ENCODE assay signal across 23 cellular contexts in the genomic region with DNA sequence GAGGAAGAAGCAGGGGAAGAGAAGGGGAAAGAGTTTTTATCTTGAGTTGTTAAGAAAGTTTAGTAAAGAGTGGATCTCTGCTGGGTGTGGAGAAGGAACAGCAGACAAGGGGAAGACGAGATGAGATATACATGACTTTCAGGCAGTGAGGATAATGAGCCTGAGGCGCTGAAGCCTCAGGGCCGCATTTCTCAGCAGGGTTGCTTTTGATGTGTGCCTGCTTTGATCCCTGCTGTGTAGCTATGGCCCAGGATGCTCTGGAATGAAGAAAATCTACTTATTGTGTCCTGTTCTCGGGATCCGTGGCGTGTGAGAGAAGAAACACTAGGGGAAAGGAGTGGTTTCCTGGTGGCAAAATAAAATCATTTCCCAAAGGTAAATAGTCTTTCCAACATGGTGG. TPM values are rescaled to one million over a fixed set of nuclear protein-coding genes. Genes with fewer than 3 reads are reported as not detected.
DNase-seq lines count a peak whose midpoint lies in the region; ATAC-seq and TF ChIP-seq lines count a peak whose summit lies in the region.
"Had no signal": no experiment of that assay in that cellular context is flagged by ENCODE, and none has a peak within 500 bp of the region (broad histone marks: within the 10 kb centered on the region; RNA-seq: fewer than 3 reads in every experiment).

No MANE protein-coding gene starts in this region.

- peak; percentile 11 to 46 for DNase-seq in Caco-2
- no peak for DNase-seq in PC-9
- peak; percentile 30 for DNase-seq in iPS-NIHi11 (ENCODE audit: low spot score)
- no peak for DNase-seq in neural crest cell (ENCODE audit: low read depth, low spot score)
- DNase-seq in NCI-H526 treated with DMSO at 0.1 percent for 48 hours (lab: John Stamatoyannopoulos, UW) = no peak
- no peak for DNase-seq in NCI-H1048 (lab: John Stamatoyannopoulos, UW)
- DNase-seq in NCI-H1930 (lab: John Stamatoyannopoulos, UW) = no peak
- DNase-seq: CD8-positive, alpha-beta memory T cell; GDM1; H7; KG1; NCI-H1092 treated with DMSO at 0.1 percent for 48 hours; NCI-H1436 treated with DMSO at 0.1 percent for 48 hours; NCI-H2029; NCI-H2227 treated with DMSO at 0.1 percent for 48 hours; NCI-H510A treated with DMSO at 0.1 percent for 48 hours; NCI-H774; NK-92 treated with Interleukin-12 subunit alpha and Interleukin-12 subunit beta, amount 100 ng/mL, for 24 hours; SJCRH30 had no signal

- H3K4me3 Mint-ChIP-seq in Caco-2 (ENCODE audit: unreplicated experiment) = peak overlapping the region; percentile 20
- H3K4me3 Mint-ChIP-seq in neural crest cell = no peak overlapping the region
- H3K4me3 Mint-ChIP-seq: CD8-positive, alpha-beta memory T cell had no signal

- no peaks in the 10 kb centered on the region for H3K27me3 ChIP-seq in Caco-2 (replicated peaks; ENCODE audit: control insufficient read depth, insufficient read depth, low read length)
- no peaks in the 10 kb centered on the region for H3K27me3 ChIP-seq in PC-9 (ENCODE audit: insufficient read depth, low read depth)
- H3K27me3 ChIP-seq: SJCRH30 had no signal

- H3K9me3 ChIP-seq in Caco-2 (no peaks in the 10 kb centered on the region), PC-9 (ENCODE audit: insufficient read depth, low read depth) (no peaks in the 10 kb centered on the region)
- H3K9me3 ChIP-seq: SJCRH30 had no signal

- H3K9me2 ChIP-seq in PC-9 (ENCODE audit: insufficient read depth) = no peaks in the 10 kb centered on the region

- H3K36me3 Mint-ChIP-seq in Caco-2 (ENCODE audit: insufficient read depth, unreplicated experiment) = no peaks in the 10 kb centered on the region
- H3K36me3 Mint-ChIP-seq in neural crest cell (ENCODE audit: low read depth) = peaks cover 2% of the 10 kb centered on the region
- H3K36me3 Mint-ChIP-seq: CD8-positive, alpha-beta memory T cell had no signal

- H3K27ac Mint-ChIP-seq in Caco-2 (ENCODE audit: unreplicated experiment) (peak overlapping the region; percentile 48), neural crest cell (ENCODE audit: unreplicated experiment) (peak overlapping the region; percentile 0)
- H3K27ac Mint-ChIP-seq: CD8-positive, alpha-beta memory T cell had no signal

- TF ChIP-seq CTCF in Caco-2 (IDR thresholded peaks at IDR 0.05; ENCODE audit: insufficient read depth in 1 of 2, low read depth in 1 of 2, low read length in 1 of 2, severe bottlenecking in 1 of 2, unreplicated experiment in 1 of 2) = no peak
- TF ChIP-seq CTCF in PC-9 (conservative IDR thresholded peaks at IDR 0.05) = no peak
- no peak for TF ChIP-seq CTCF in neural crest cell (conservative IDR thresholded peaks at IDR 0.05)

- peak overlapping the region; percentile 7; the same call in 1 of the 2 replicates for H2AFZ ChIP-seq in PC-9

- H3K4me1 ChIP-seq in Caco-2 (no peaks in the 10 kb centered on the region), PC-9 (replicated peaks; ENCODE audit: insufficient read depth) (no peaks in the 10 kb centered on the region)
- H3K4me1 ChIP-seq: SJCRH30 had no signal

- H3K9me3 Mint-ChIP-seq in Caco-2 (ENCODE audit: unreplicated experiment) (peaks cover 10% of the 10 kb centered on the region), neural crest cell (peaks cover 4% of the 10 kb centered on the region)

- no peak for ATAC-seq in HG03354 (IDR thresholded peaks at IDR 0.05; ENCODE audit: poor library complexity, severe bottlenecking, unreplicated experiment)

- intact Hi-C loops in Caco-2 (cut with micrococcal nuclease; ENCODE audit: unreplicated experiment) (no loop called here), PC-9 (cut with micrococcal nuclease; ENCODE audit: unreplicated experiment) (no loop called here)

- no peaks in the 10 kb centered on the region for H3K36me3 ChIP-seq in Caco-2 (ENCODE audit: control insufficient read depth, insufficient read depth, low read length)
- H3K36me3 ChIP-seq in PC-9 (ENCODE audit: low read depth) = no peaks in the 10 kb centered on the region
- H3K36me3 ChIP-seq: SJCRH30 had no signal

- CTCF ChIA-PET in Caco-2 (lab: Charles Lee) = no interaction called here
- CTCF ChIA-PET in PC-9 (lab: Charles Lee) = no interaction called here

- H3F3A ChIP-seq in PC-9 (ENCODE audit: insufficient read depth, low read depth) = no peaks in the 10 kb centered on the region

- no peaks in the 10 kb centered on the region for H3K27me3 Mint-ChIP-seq in Caco-2 (ENCODE audit: insufficient read depth, unreplicated experiment)
- no peaks in the 10 kb centered on the region for H3K27me3 Mint-ChIP-seq in neural crest cell (ENCODE audit: low read depth)

- no peaks in the 10 kb centered on the region for H4K20me1 ChIP-seq in PC-9 (ENCODE audit: insufficient read depth)

- no peaks in the 10 kb centered on the region for H3K79me2 ChIP-seq in PC-9 (ENCODE audit: low read depth)

- H3K4me2 ChIP-seq in PC-9 = no peak overlapping the region

- H3K4me3 ChIP-seq in Caco-2 (ENCODE audit: low read depth, low read length) (no peak overlapping the region), PC-9 (no peak overlapping the region)
- H3K4me3 ChIP-seq: SJCRH30 had no signal

- BruUV-seq in Caco-2 (replicated peaks; lab: Mats Ljungman, UMichigan) = no TSS peak
- BruUV-seq in PC-9 (replicated peaks; lab: Mats Ljungman, UMichigan) = no TSS peak

- H3K4me1 Mint-ChIP-seq in Caco-2 (ENCODE audit: low read depth, unreplicated experiment) (peaks cover 11% of the 10 kb centered on the region), neural crest cell (peaks cover 9% of the 10 kb centered on the region)
- H3K4me1 Mint-ChIP-seq: CD8-positive, alpha-beta memory T cell had no signal

- POLR2A ChIA-PET in Caco-2 (lab: Charles Lee) = interaction anchor here (0.5 kb wide), 1 partner anchor 190 kb away, joined by 5 read pairs; no protein-coding TSS in a partner anchor
- POLR2A ChIA-PET in PC-9 (lab: Charles Lee; ENCODE audit: unreplicated experiment) = no interaction called here

- no peak overlapping the region for H3K27ac ChIP-seq in PC-9
- H3K27ac ChIP-seq: C4-2B, SJCRH30 had no signal

RNA-seq across cellular contexts. Expression of gene RPE65, which starts 15.1 kb away (rescaled TPM):
- total RNA-seq in Caco-2 (2022) (not detected in 2 replicates), PC-9 (2021) (not detected in 2 replicates), neural crest cell (not detected in 2 replicates)
- total RNA-seq: A172; CD8-positive, alpha-beta memory T cell; H7; HT1080 had no signal

RNA-seq across cellular contexts. Expression of gene DEPDC1, which starts 32.0 kb away (rescaled TPM):
- total RNA-seq in Caco-2 (2022) (19.9 and 20.3 TPM in 2 replicates), PC-9 (2021) (49.0 and 74.0 TPM in 2 replicates), neural crest cell (30.3 and 31.6 TPM in 2 replicates)

Comparison
In these comparisons a context has a peak if more than half of its experiments do, and no peak if none do; other contexts are left out.
1. DNase-seq: peak in Caco-2 (2 of 2) and iPS-NIHi11 (single experiment); none in PC-9 (0 of 2), neural crest cell (single experiment), NCI-H526 treated with DMSO at 0.1 percent for 48 hours (single experiment), NCI-H1048 (single experiment) and NCI-H1930 (0 of 2).